In genomic region chr7:66844552-66845381, GRCh38 we compare ENCODE assay signal across 8 cellular contexts.
DNase-seq lines count a peak whose midpoint lies in the region; ATAC-seq and TF ChIP-seq lines count a peak whose summit lies in the region.

No MANE protein-coding gene starts in this region.

- H3K9me3 Mint-ChIP-seq in central memory CD8-positive, alpha-beta T cell = no peaks in the 10 kb centered on the region

- H3K36me3 Mint-ChIP-seq in central memory CD8-positive, alpha-beta T cell (ENCODE audit: insufficient read depth) = peaks cover 13% of the 10 kb centered on the region

- TF ChIP-seq CTCF in AG09309 (IDR thresholded peaks at IDR 0.05; ENCODE audit: control insufficient read depth, insufficient read depth, low read depth, low read length, missing control alignments) = peak; percentile 23

- H3K4me1 Mint-ChIP-seq in central memory CD8-positive, alpha-beta T cell = peaks cover 18% of the 10 kb centered on the region

- ATAC-seq in GM18909 (IDR thresholded peaks at IDR 0.05; ENCODE audit: poor library complexity, unreplicated experiment) = peak; percentile 94
- ATAC-seq in HG03175 (IDR thresholded peaks at IDR 0.05; ENCODE audit: unreplicated experiment) = peak; percentile 94
- ATAC-seq in central memory CD8-positive, alpha-beta T cell (replicated peaks; ENCODE audit: extremely low read depth, poor library complexity, severe bottlenecking) = peak; percentile 97

- peak overlapping the region; percentile 98 for H3K27ac Mint-ChIP-seq in central memory CD8-positive, alpha-beta T cell (ENCODE audit: low read depth)

- peak; percentile 90 for DNase-seq in AG09309 (ENCODE audit: low read depth)
- peak; percentile 94 for DNase-seq in NCI-H226
- DNase-seq in activated CD4-positive, CD25-positive, alpha-beta regulatory T cell (lab: John Stamatoyannopoulos, UW) = peak; percentile 95 to 98 (median 96)
- DNase-seq in central memory CD8-positive, alpha-beta T cell (ENCODE audit: low spot score in 2 of 2) = peak; percentile 99 to 100
- peak; percentile 99 for DNase-seq in islet precursor cell
- DNase-seq in stimulated activated CD4-positive, alpha-beta T cell treated with anti-CD3 and anti-CD28 coated beads, Interleukin-12 subunit alpha, Interleukin-12 subunit beta, amount 100 ng/mL, for 48 hours (ENCODE audit: low read depth in 2 of 3, low spot score in 1 of 3) = peak; percentile 97 to 99 (median 98)

- peak overlapping the region; percentile 89 for H3K4me3 Mint-ChIP-seq in central memory CD8-positive, alpha-beta T cell

- H3K4me3 ChIP-seq in AG09309 (ENCODE audit: control insufficient read depth, low read depth, low read length) = peak overlapping the region; percentile 61

- H3K27me3 Mint-ChIP-seq in central memory CD8-positive, alpha-beta T cell = no peaks in the 10 kb centered on the region

Comparison
In these comparisons a context has a peak if more than half of its experiments do, and no peak if none do; other contexts are left out.
1. Peak in every context shown above with its lines: DNase-seq, ATAC-seq and H3K4me3 ChIP-seq.